In the genomic region with DNA sequence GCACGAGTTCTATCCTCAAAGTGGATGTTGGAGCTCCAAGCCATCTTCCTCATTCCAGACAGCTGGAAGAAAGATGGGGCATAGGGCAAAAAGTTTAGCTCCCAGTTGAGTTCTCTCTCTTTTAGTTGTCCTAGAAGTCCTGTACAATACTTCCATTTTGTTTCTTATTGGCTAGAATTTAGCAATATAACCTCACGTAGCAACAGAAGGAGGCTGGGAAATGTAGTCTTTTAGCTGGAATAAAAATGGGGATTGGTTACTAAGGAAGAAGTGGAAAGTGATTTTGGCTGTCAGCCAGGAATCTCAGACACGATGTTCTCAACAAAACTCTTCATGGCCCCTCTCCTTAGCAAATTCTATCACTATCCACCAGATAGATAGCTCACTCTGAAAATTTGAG, we compare ENCODE assay signal across 27 cellular contexts.
DNase-seq lines count a peak whose midpoint lies in the region; ATAC-seq, FAIRE-seq and TF ChIP-seq lines count a peak whose summit lies in the region.
"Had no signal": no experiment of that assay in that cellular context is flagged by ENCODE, and none has a peak within 500 bp of the region (broad histone marks: within the 10 kb centered on the region; RNA-seq: fewer than 3 reads in every experiment).

No MANE protein-coding gene starts in this region.

- H3K4me1 ChIP-seq in HepG2 (ENCODE audit: insufficient read depth, low read length): no peaks in the 10 kb centered on the region
- H3K4me1 ChIP-seq in right lobe of liver: no peaks in the 10 kb centered on the region
- peaks cover 74% of the 10 kb centered on the region for H3K4me1 ChIP-seq in left ventricle myocardium inferior
- H3K4me1 ChIP-seq: A549, Caco-2 had no signal

- H3K4me3 Mint-ChIP-seq in activated T-cell treated with anti-CD3 and anti-CD28 coated beads, Interleukin-2, amount 50 U/mL, for 72 hours: no peak overlapping the region
- H3K4me3 Mint-ChIP-seq: CD8-positive, alpha-beta T cell had no signal

- POLR2A ChIA-PET in HepG2 (lab: Yijun Ruan, JAX): no interaction called here

- no peaks in the 10 kb centered on the region for H3K79me2 ChIP-seq in HepG2 (ENCODE audit: insufficient read depth, low read length)

- in situ Hi-C loops in HepG2 (cut with HindIII; ENCODE audit: extremely low pct_ligation_motif_present, low pct_unique_long_range_greater_than_20kb): no loop called here

- no peak overlapping the region for H3K4me2 ChIP-seq in HepG2 (ENCODE audit: low read depth, low read length)
- H3K4me2 ChIP-seq: A549 had no signal

- no peak overlapping the region for H3K4me3 ChIP-seq in HepG2 (replicated peaks in 1 of 3; ENCODE audit: insufficient read depth in 1 of 3, low read depth in 2 of 3, low read length in 3 of 3)
- no peak overlapping the region for H3K4me3 ChIP-seq in right lobe of liver
- no peak overlapping the region for H3K4me3 ChIP-seq in left ventricle myocardium inferior
- H3K4me3 ChIP-seq: A549, MG63, SK-N-MC had no signal

- peaks cover 19% of the 10 kb centered on the region for H3K4me1 Mint-ChIP-seq in activated T-cell treated with anti-CD3 and anti-CD28 coated beads, Interleukin-2, amount 50 U/mL, for 72 hours (ENCODE audit: low read depth)

- no peak for ATAC-seq in HepG2
- no peak for ATAC-seq in right lobe of liver
- no peak for ATAC-seq in activated T-cell treated with anti-CD3 and anti-CD28 coated beads, Interleukin-2, amount 50 U/mL, for 72 hours (replicated peaks in 1 of 2)
- ATAC-seq: CD8-positive, alpha-beta T cell had no signal

- H3K27ac Mint-ChIP-seq in activated T-cell treated with anti-CD3 and anti-CD28 coated beads, Interleukin-2, amount 50 U/mL, for 72 hours: no peak overlapping the region
- H3K27ac Mint-ChIP-seq: CD8-positive, alpha-beta T cell had no signal

- no peaks in the 10 kb centered on the region for H3K36me3 Mint-ChIP-seq in activated T-cell treated with anti-CD3 and anti-CD28 coated beads, Interleukin-2, amount 50 U/mL, for 72 hours (ENCODE audit: insufficient read depth in 2 of 2)
- H3K36me3 Mint-ChIP-seq: CD8-positive, alpha-beta T cell had no signal

- H4K20me1 ChIP-seq in HepG2 (ENCODE audit: insufficient read depth, low read length): no peaks in the 10 kb centered on the region

- H3K9me3 Mint-ChIP-seq in activated T-cell treated with anti-CD3 and anti-CD28 coated beads, Interleukin-2, amount 50 U/mL, for 72 hours: no peaks in the 10 kb centered on the region
- H3K9me3 Mint-ChIP-seq: CD8-positive, alpha-beta T cell had no signal

- DNase-seq in HepG2 (ENCODE audit: low spot score) (no peak), right lobe of liver (no peak), M059J (ENCODE audit: low read depth) (peak; percentile 9), left ventricle myocardium inferior (no peak), H4 (ENCODE audit: low spot score) (no peak)
- no peak for DNase-seq in activated T-cell treated with anti-CD3 and anti-CD28 coated beads, Interleukin-2, amount 50 U/mL, for 72 hours
- no peak for DNase-seq in stimulated activated CD4-positive, alpha-beta T cell treated with anti-CD3 and anti-CD28 coated beads, Interleukin-1b, Interleukin-23, amount 100 ng/mL, for 48 hours
- DNase-seq: C1 segment of cervical spinal cord; Caco-2; CD8-positive, alpha-beta T cell; DMS79 treated with DMSO at 0.1 percent for 48 hours; GF-D8; GOT3; Kasumi-1; MG63; NCI-H1105 treated with DMSO at 0.1 percent for 48 hours; NCI-H146; NCI-H1930; NCI-H446 treated with DMSO at 0.1 percent for 48 hours; NCI-H526; RPMI8226; SHP77 treated with DMSO at 0.1 percent for 48 hours; SW 1271 had no signal

- TF ChIP-seq EP300 in HepG2 (IDR thresholded peaks at IDR 0.05; ENCODE audit: low read depth in 2 of 2, low read length in 2 of 2) (no peak), HepG2 (CRISPR knock-in tag; IDR thresholded peaks at IDR 0.05; ENCODE audit: borderline replicate concordance) (no peak)

- TF ChIP-seq CTCF in HepG2 (CRISPR knock-in tag; IDR thresholded peaks at IDR 0.05) (no peak), right lobe of liver (IDR thresholded peaks at IDR 0.05) (no peak), left ventricle myocardium inferior (IDR thresholded peaks at IDR 0.05; ENCODE audit: borderline replicate concordance) (no peak)

- no peaks in the 10 kb centered on the region for H3K27me3 ChIP-seq in HepG2 (ENCODE audit: control insufficient read depth in 1 of 2, insufficient read depth in 2 of 2, low read length in 2 of 2)
- no peaks in the 10 kb centered on the region for H3K27me3 ChIP-seq in right lobe of liver
- H3K27me3 ChIP-seq in left ventricle myocardium inferior (ENCODE audit: low read depth): no peaks in the 10 kb centered on the region
- H3K27me3 ChIP-seq: MG63 had no signal

- intact Hi-C loops in HepG2 (cut with micrococcal nuclease; ENCODE audit: unreplicated experiment) (no loop called here), right lobe of liver (cut with DNase I) (no loop called here), left ventricle myocardium inferior (cut with micrococcal nuclease) (no loop called here)

- no peak overlapping the region for H2AFZ ChIP-seq in HepG2 (ENCODE audit: low read length)

- H3K27ac ChIP-seq in HepG2 (ENCODE audit: extremely low read length, insufficient read depth, low read length) (no peak overlapping the region), right lobe of liver (no peak overlapping the region), left ventricle myocardium inferior (replicated peaks) (peak overlapping the region; percentile 82)
- H3K27ac ChIP-seq: A549, HL-60, SK-N-MC had no signal

- WGBS in HepG2 (ENCODE audit: low lambda C conversion rate): 0% methylated on average over 3 of the region's 3 CpGs
- 53% methylated on average over 3 of the region's 3 CpGs for WGBS in right lobe of liver (ENCODE audit: insufficient coverage, low coverage, low lambda C conversion rate, missing lambda C conversion rate)

- no peaks in the 10 kb centered on the region for H3K9me3 ChIP-seq in HepG2 (ENCODE audit: low read length)
- H3K9me3 ChIP-seq in right lobe of liver: no peaks in the 10 kb centered on the region
- H3K9me3 ChIP-seq in left ventricle myocardium inferior (replicated peaks): no peaks in the 10 kb centered on the region
- H3K9me3 ChIP-seq: A549, Caco-2, MG63 had no signal

- BruUV-seq in HepG2 (replicated peaks; lab: Mats Ljungman, UMichigan): no TSS peak

- CTCF ChIA-PET in HepG2 (lab: Yijun Ruan, JAX; ENCODE audit: low intra/inter-chr PET ratio, low total read pairs): no interaction called here

- TF ChIP-seq POLR2A in HepG2 (IDR thresholded peaks at IDR 0.05; ENCODE audit: insufficient read depth in 1 of 2, low read depth in 2 of 2, low read length in 2 of 2) (no peak), right lobe of liver (IDR thresholded peaks at IDR 0.05) (no peak)

- FAIRE-seq in HepG2 (lab: Jason Lieb, UNC): no peak
- FAIRE-seq: A549, GM12891 had no signal

- no peaks in the 10 kb centered on the region for H3K36me3 ChIP-seq in HepG2 (replicated peaks in 1 of 2; ENCODE audit: control insufficient read depth in 1 of 2, insufficient read depth in 2 of 2, low read length in 2 of 2)
- no peaks in the 10 kb centered on the region for H3K36me3 ChIP-seq in right lobe of liver
- H3K36me3 ChIP-seq in left ventricle myocardium inferior: no peaks in the 10 kb centered on the region
- H3K36me3 ChIP-seq: MG63 had no signal

- H3K9ac ChIP-seq in HepG2 (ENCODE audit: insufficient read depth, low read depth, low read length): no peak overlapping the region

- no peaks in the 10 kb centered on the region for H3K27me3 Mint-ChIP-seq in activated T-cell treated with anti-CD3 and anti-CD28 coated beads, Interleukin-2, amount 50 U/mL, for 72 hours (ENCODE audit: low read depth)

- no peak for TF ChIP-seq RAD21 in HepG2 (CRISPR knock-in tag; IDR thresholded peaks at IDR 0.05)

TF ChIP-seq in HepG2, 621 proteins besides CTCF, POLR2A, EP300 and RAD21:
- TF ChIP-seq ZNF17 (CRISPR knock-in tag; IDR thresholded peaks at IDR 0.05) (no peak), THAP11 (CRISPR knock-in tag; IDR thresholded peaks at IDR 0.05) (0 out of 2 replicates have a peak, but pooled peaks have one; percentile 24)
